19 cellular contexts compared by ENCODE assay signal in genomic region chr16:85560932-85561247, GRCh38.
"Had no signal": no experiment of that assay in that cellular context is flagged by ENCODE, and none has a peak within 500 bp of the region (broad histone marks: within the 10 kb centered on the region; RNA-seq: fewer than 3 reads in every experiment).

No MANE protein-coding gene starts in this region.

- FAIRE-seq: astrocyte had no signal

- H3K4me3 ChIP-seq: coronary artery, mucosa of descending colon, ovary, SK-N-MC had no signal

- H3K36me3 ChIP-seq: ovary had no signal

- H3K9me3 ChIP-seq: mucosa of descending colon, ovary had no signal

- DNase-seq: activated CD4-positive, alpha-beta memory T cell treated with anti-CD3 and anti-CD28 coated beads, Interleukin-2, amount 10 ng/mL, durations not matched to agents 7 days and 5 days; activated CD4-positive, alpha-beta T cell treated with anti-CD3 and anti-CD28 coated beads for 36 hours; activated naive CD4-positive, alpha-beta T cell; activated naive CD8-positive, alpha-beta T cell treated with anti-CD3 and anti-CD28 coated beads, Interleukin-2, amount 50 U/mL, for 24 hours; effector CD8-positive, alpha-beta T cell; hippocampal formation; left colon; mucosa of descending colon; nephron progenitor cell; ovary; retina; stimulated activated CD4-positive, alpha-beta T cell treated with anti-CD3 and anti-CD28 coated beads, Interleukin-15, amount 100 ng/mL, for 24 hours; stimulated activated CD4-positive, alpha-beta T cell treated with anti-CD3 and anti-CD28 coated beads, Interleukin-4, amount 100 ng/mL, for 24 hours; T-cell; T1000 had no signal

- H3K27ac ChIP-seq: epithelial cell of prostate, ovary, SK-N-MC had no signal

- H3K27me3 ChIP-seq: ovary had no signal

- ATAC-seq: activated CD4-positive, alpha-beta T cell treated with anti-CD3 and anti-CD28 coated beads for 36 hours; activated naive CD8-positive, alpha-beta T cell treated with anti-CD3 and anti-CD28 coated beads, Interleukin-2, amount 50 U/mL, for 24 hours; left colon; mucosa of descending colon; T-cell had no signal
